In the genomic region with DNA sequence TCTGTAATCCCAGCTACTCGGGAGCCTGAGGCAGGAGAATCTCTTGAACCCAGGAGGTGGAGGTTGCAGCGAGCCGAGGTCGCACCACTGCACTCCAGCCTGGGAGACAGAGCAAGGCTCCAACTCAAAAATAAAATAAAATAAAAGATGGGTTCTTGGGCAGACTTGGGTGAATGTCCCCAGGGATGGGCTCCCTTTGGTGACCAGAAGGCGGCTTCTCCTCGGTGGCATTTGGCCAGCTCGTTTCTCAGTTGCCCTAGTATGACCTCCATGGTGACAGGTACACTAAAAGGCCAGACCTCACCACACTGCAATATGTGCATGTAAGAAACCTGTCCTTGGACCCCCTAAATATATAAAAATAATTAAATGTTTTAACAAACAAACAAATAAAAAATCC, we compare ENCODE assay signal across 30 cellular contexts.
"Had no signal": no experiment of that assay in that cellular context is flagged by ENCODE, and none has a peak within 500 bp of the region (broad histone marks: within the 10 kb centered on the region; RNA-seq: fewer than 3 reads in every experiment).

No MANE protein-coding gene starts in this region.

- H3K9me3 ChIP-seq: ascending aorta had no signal

- H3K27ac ChIP-seq: ascending aorta, cardiac muscle cell, VCaP had no signal

- DNase-seq: activated CD4-positive, alpha-beta memory T cell treated with anti-CD3 and anti-CD28 coated beads, Interleukin-2, amount 10 ng/mL, durations not matched to agents 7 days and 5 days; activated CD4-positive, alpha-beta T cell treated with anti-CD3 and anti-CD28 coated beads for 1 hour; activated CD4-positive, alpha-beta T cell treated with anti-CD3 and anti-CD28 coated beads for 36 hours; activated CD4-positive, alpha-beta T cell treated with anti-CD3 and anti-CD28 coated beads for 48 hours; activated CD4-positive, alpha-beta T cell treated with anti-CD3 and anti-CD28 coated beads, Interleukin-2, amount 10 ng/mL, durations not matched to agents 7 days and 5 days; activated CD4-positive, alpha-beta T cell treated with anti-CD3 and anti-CD28 coated beads, Interleukin-2, amount 50 U/mL, for 48 hours; activated CD4-positive, CD25-positive, alpha-beta regulatory T cell; activated CD8-positive, alpha-beta memory T cell treated with anti-CD3 and anti-CD28 coated beads for 24 hours; activated CD8-positive, alpha-beta memory T cell treated with anti-CD3 and anti-CD28 coated beads, Interleukin-2, amount 10 ng/mL, durations not matched to agents 7 days and 5 days; activated CD8-positive, alpha-beta memory T cell treated with anti-CD3 and anti-CD28 coated beads, Interleukin-2, amount 50 U/mL, for 48 hours; activated CD8-positive, alpha-beta T cell treated with anti-CD3 and anti-CD28 coated beads, Interleukin-2, amount 10 ng/mL, durations not matched to agents 7 days and 5 days; activated effector memory CD4-positive, alpha-beta T cell treated with Interleukin-2 at 50 U/mL for 16 hours; activated gamma-delta T cell; activated naive CD4-positive, alpha-beta T cell treated with anti-CD3 and anti-CD28 coated beads, Interleukin-2, amount 10 ng/mL, durations not matched to agents 7 days and 5 days; activated naive CD4-positive, alpha-beta T cell treated with Interleukin-2 at 50 U/mL for 16 hours; activated naive CD8-positive, alpha-beta T cell treated with anti-CD3 and anti-CD28 coated beads, Interleukin-2, amount 10 ng/mL, durations not matched to agents 7 days and 5 days; activated naive CD8-positive, alpha-beta T cell treated with anti-CD3 and anti-CD28 coated beads, Interleukin-2, amount 50 U/mL, for 24 hours; activated T-cell treated with anti-CD3 and anti-CD28 coated beads, Interleukin-2, amount 50 U/mL, for 24 hours; activated T-cell treated with anti-CD3 and anti-CD28 coated beads, Interleukin-2, amount 50 U/mL, for 48 hours; amygdala; anterior cingulate cortex; caudate nucleus; T-helper 1 cell; T-helper 2 cell; T-helper 9 cell had no signal

- H3K36me3 ChIP-seq: ascending aorta, cardiac muscle cell had no signal

- H3K27me3 ChIP-seq: ascending aorta, cardiac muscle cell had no signal

- H3K4me1 ChIP-seq: ascending aorta had no signal

- FAIRE-seq: bronchial epithelial cell, TTC549 had no signal

- H3K4me3 ChIP-seq: ascending aorta, cardiac muscle cell had no signal
